26 cellular contexts compared by ENCODE assay signal in genomic region chr16:65922923-65923322, GRCh38.
"Had no signal": no experiment of that assay in that cellular context is flagged by ENCODE, and none has a peak within 500 bp of the region (broad histone marks: within the 10 kb centered on the region; RNA-seq: fewer than 3 reads in every experiment).

No MANE protein-coding gene starts in this region.

- H3K4me1 Mint-ChIP-seq: activated T-helper 17 cell treated with anti-CD3 and anti-CD28 coated beads, Interleukin-2, amount 50 U/mL, for 72 hours; central memory CD8-positive, alpha-beta T cell had no signal

- H3K27me3 Mint-ChIP-seq: activated CD8-positive, alpha-beta T cell treated with anti-CD3 and anti-CD28 coated beads for 36 hours had no signal

- ATAC-seq: activated CD4-positive, CD25-positive, alpha-beta regulatory T cell treated with anti-CD3 and anti-CD28 coated beads, Interleukin-2, amount 50 U/mL, for 24 hours; activated CD8-positive, alpha-beta T cell treated with anti-CD3 and anti-CD28 coated beads for 36 hours; activated T-cell treated with anti-CD3 and anti-CD28 coated beads, Interleukin-2, amount 50 U/mL, for 4 hours; activated T-helper 17 cell treated with anti-CD3 and anti-CD28 coated beads, Interleukin-2, amount 50 U/mL, for 72 hours; effector memory CD8-positive, alpha-beta T cell; WTC11 had no signal

- H3K27ac Mint-ChIP-seq: activated CD8-positive, alpha-beta T cell treated with anti-CD3 and anti-CD28 coated beads for 36 hours; activated naive CD8-positive, alpha-beta T cell; activated T-helper 17 cell treated with anti-CD3 and anti-CD28 coated beads, Interleukin-2, amount 50 U/mL, for 72 hours; dendritic cell treated with granulocyte-macrophage colony-stimulating factor and Interleukin-4, amounts not matched to agents 40 ng/mL and 50 ng/mL, for 4 days; effector memory CD8-positive, alpha-beta T cell; WTC11 had no signal

- H3K27ac ChIP-seq: brain microvascular endothelial cell, coronary artery, dorsolateral prefrontal cortex, VCaP had no signal

- H3K27me3 ChIP-seq: brain microvascular endothelial cell had no signal

- DNase-seq: activated CD4-positive, alpha-beta T cell treated with anti-CD3 and anti-CD28 coated beads for 48 hours; activated CD4-positive, alpha-beta T cell treated with anti-CD3 and anti-CD28 coated beads, Interleukin-2, amount 50 U/mL, for 1 hour; activated CD4-positive, alpha-beta T cell treated with anti-CD3 and anti-CD28 coated beads, Interleukin-2, amount 50 U/mL, for 48 hours; activated CD8-positive, alpha-beta memory T cell treated with anti-CD3 and anti-CD28 coated beads for 24 hours; activated CD8-positive, alpha-beta T cell treated with anti-CD3 and anti-CD28 coated beads for 36 hours; activated effector memory CD4-positive, alpha-beta T cell treated with Interleukin-2 at 50 U/mL for 16 hours; activated gamma-delta T cell treated with Interleukin-2 at 50 U/mL for 16 hours; activated naive CD4-positive, alpha-beta T cell treated with anti-CD3 and anti-CD28 coated beads, Interleukin-2, amount 50 U/mL, for 16 hours; activated naive CD4-positive, alpha-beta T cell treated with Interleukin-2 at 50 U/mL for 16 hours; activated T-cell treated with anti-CD3 and anti-CD28 coated beads, Interleukin-2, amount 50 U/mL, for 4 hours; amniotic stem cell; anterior cingulate cortex; brain microvascular endothelial cell; dorsolateral prefrontal cortex; effector CD4-positive, alpha-beta T cell; effector memory CD8-positive, alpha-beta T cell; foreskin fibroblast; T-helper 2 cell had no signal

- H3K9me3 Mint-ChIP-seq: activated CD8-positive, alpha-beta T cell treated with anti-CD3 and anti-CD28 coated beads for 36 hours; activated T-cell treated with anti-CD3 and anti-CD28 coated beads, Interleukin-2, amount 50 U/mL, for 4 hours; dendritic cell treated with granulocyte-macrophage colony-stimulating factor and Interleukin-4, amounts not matched to agents 40 ng/mL and 50 ng/mL, for 4 days had no signal

- H3K4me3 Mint-ChIP-seq: activated CD8-positive, alpha-beta T cell treated with anti-CD3 and anti-CD28 coated beads for 36 hours; activated naive CD8-positive, alpha-beta T cell; activated T-cell treated with anti-CD3 and anti-CD28 coated beads, Interleukin-2, amount 50 U/mL, for 4 hours; activated T-helper 17 cell treated with anti-CD3 and anti-CD28 coated beads, Interleukin-2, amount 50 U/mL, for 72 hours; central memory CD8-positive, alpha-beta T cell; dendritic cell treated with granulocyte-macrophage colony-stimulating factor and Interleukin-4, amounts not matched to agents 40 ng/mL and 50 ng/mL, for 4 days; effector memory CD8-positive, alpha-beta T cell; WTC11 had no signal

- H3K4me3 ChIP-seq: coronary artery, dorsolateral prefrontal cortex had no signal

- H3K36me3 ChIP-seq: brain microvascular endothelial cell had no signal

- H3K36me3 Mint-ChIP-seq: activated naive CD8-positive, alpha-beta T cell; WTC11 had no signal
